In genomic region chr1:220788900-220789299, GRCh38 we compare ENCODE assay signal across 17 cellular contexts. TPM values are rescaled to one million over a fixed set of nuclear protein-coding genes. Genes with fewer than 3 reads are reported as not detected.
DNase-seq lines count a peak whose midpoint lies in the region; ATAC-seq and TF ChIP-seq lines count a peak whose summit lies in the region.
"Had no signal": no experiment of that assay in that cellular context is flagged by ENCODE, and none has a peak within 500 bp of the region (broad histone marks: within the 10 kb centered on the region; RNA-seq: fewer than 3 reads in every experiment).

No MANE protein-coding gene starts in this region.

- peaks cover 8% of the 10 kb centered on the region for H3K36me3 ChIP-seq in adipocyte (ENCODE audit: control insufficient read depth, insufficient read depth, low read length, severe bottlenecking)

- H3K4me3 ChIP-seq in HL-60 (replicated peaks; ENCODE audit: insufficient read depth, low read length) (no peak overlapping the region), adipocyte (ENCODE audit: low read length) (peak overlapping the region; percentile 27)
- H3K4me3 ChIP-seq: K562 had no signal

- peak overlapping the region; percentile 63 for H3K27ac ChIP-seq in HL-60 (replicated peaks)

- H3K4me1 Mint-ChIP-seq in neural crest cell (peaks cover 22% of the 10 kb centered on the region), type B pancreatic cell (ENCODE audit: unreplicated experiment) (peaks cover 16% of the 10 kb centered on the region)

- no peak for ATAC-seq in HG03354 (IDR thresholded peaks at IDR 0.05; ENCODE audit: poor library complexity, severe bottlenecking, unreplicated experiment)
- ATAC-seq: CD8-positive, alpha-beta T cell; HCT116; K562 had no signal

- H3K9me3 Mint-ChIP-seq in neural crest cell: peaks cover 3% of the 10 kb centered on the region
- H3K9me3 Mint-ChIP-seq in type B pancreatic cell: no peaks in the 10 kb centered on the region
- H3K9me3 Mint-ChIP-seq: CD8-positive, alpha-beta T cell had no signal

- DNase-seq in HL-60 (ENCODE audit: low read depth in 1 of 2, low spot score in 1 of 2) (no peak), adipocyte (ENCODE audit: low read depth) (no peak), neural crest cell (ENCODE audit: low read depth, low spot score) (no peak), type B pancreatic cell (ENCODE audit: extremely low spot score, unreplicated experiment) (no peak), hepatic stellate cell (ENCODE audit: low spot score) (no peak)
- DNase-seq in stimulated activated CD4-positive, alpha-beta T cell treated with anti-CD3 and anti-CD28 coated beads, Interleukin-4, amount 100 ng/mL, for 1 hour: no peak
- DNase-seq: ACHN; CD8-positive, alpha-beta T cell; DND-41; GDM1; NCI-H1048; NCI-H226; NCI-H526; SIG-M5 had no signal

- H3K4me3 Mint-ChIP-seq in neural crest cell (peak overlapping the region; percentile 70), type B pancreatic cell (peak overlapping the region; percentile 26)
- H3K4me3 Mint-ChIP-seq: CD8-positive, alpha-beta T cell had no signal

- TF ChIP-seq CTCF in HL-60 (IDR thresholded peaks at IDR 0.05; ENCODE audit: insufficient read depth, low read length) (no peak), neural crest cell (conservative IDR thresholded peaks at IDR 0.05) (no peak), type B pancreatic cell (conservative IDR thresholded peaks at IDR 0.05) (no peak)

- peaks cover 8% of the 10 kb centered on the region for H3K36me3 Mint-ChIP-seq in neural crest cell (ENCODE audit: low read depth)
- no peaks in the 10 kb centered on the region for H3K36me3 Mint-ChIP-seq in type B pancreatic cell
- H3K36me3 Mint-ChIP-seq: CD8-positive, alpha-beta T cell had no signal

- peaks cover 54% of the 10 kb centered on the region for H3K4me1 ChIP-seq in adipocyte (ENCODE audit: control insufficient read depth, insufficient read depth, low read length)

- no peak overlapping the region for H3K27ac Mint-ChIP-seq in neural crest cell (ENCODE audit: unreplicated experiment)
- H3K27ac Mint-ChIP-seq in type B pancreatic cell: no peak overlapping the region
- H3K27ac Mint-ChIP-seq: CD8-positive, alpha-beta T cell had no signal

- no peaks in the 10 kb centered on the region for H3K27me3 Mint-ChIP-seq in neural crest cell (ENCODE audit: low read depth)
- no peaks in the 10 kb centered on the region for H3K27me3 Mint-ChIP-seq in type B pancreatic cell

- no peaks in the 10 kb centered on the region for H3K9me3 ChIP-seq in adipocyte (ENCODE audit: control insufficient read depth, low read length)

- H3K27me3 ChIP-seq in HL-60 (ENCODE audit: insufficient read depth, poor library complexity, severe bottlenecking): no peaks in the 10 kb centered on the region
- no peaks in the 10 kb centered on the region for H3K27me3 ChIP-seq in adipocyte (replicated peaks; ENCODE audit: control insufficient read depth, insufficient read depth, low read length)

- H3K9ac ChIP-seq in adipocyte (ENCODE audit: low read length): peak overlapping the region; percentile 16

RNA-seq across cellular contexts. Expression of gene MTARC1, which starts 2.2 kb away (rescaled TPM):
- 28.3 and 28.5 TPM in 2 replicates for total RNA-seq in neural crest cell
- 11.3 and 18.0 TPM in 2 replicates for total RNA-seq in type B pancreatic cell (ENCODE audit: low replicate concordance)
- total RNA-seq: CD8-positive, alpha-beta T cell had no signal

RNA-seq across cellular contexts. Expression of gene MTARC2, which starts 40.8 kb away (rescaled TPM):
- total RNA-seq in neural crest cell: 4.1 and 5.8 TPM in 2 replicates
- total RNA-seq in type B pancreatic cell (ENCODE audit: low replicate concordance): 14.3 and 14.4 TPM in 2 replicates
- total RNA-seq: CD8-positive, alpha-beta T cell had no signal
